ENCODE assay signal across 8 cellular contexts in the genomic region with DNA sequence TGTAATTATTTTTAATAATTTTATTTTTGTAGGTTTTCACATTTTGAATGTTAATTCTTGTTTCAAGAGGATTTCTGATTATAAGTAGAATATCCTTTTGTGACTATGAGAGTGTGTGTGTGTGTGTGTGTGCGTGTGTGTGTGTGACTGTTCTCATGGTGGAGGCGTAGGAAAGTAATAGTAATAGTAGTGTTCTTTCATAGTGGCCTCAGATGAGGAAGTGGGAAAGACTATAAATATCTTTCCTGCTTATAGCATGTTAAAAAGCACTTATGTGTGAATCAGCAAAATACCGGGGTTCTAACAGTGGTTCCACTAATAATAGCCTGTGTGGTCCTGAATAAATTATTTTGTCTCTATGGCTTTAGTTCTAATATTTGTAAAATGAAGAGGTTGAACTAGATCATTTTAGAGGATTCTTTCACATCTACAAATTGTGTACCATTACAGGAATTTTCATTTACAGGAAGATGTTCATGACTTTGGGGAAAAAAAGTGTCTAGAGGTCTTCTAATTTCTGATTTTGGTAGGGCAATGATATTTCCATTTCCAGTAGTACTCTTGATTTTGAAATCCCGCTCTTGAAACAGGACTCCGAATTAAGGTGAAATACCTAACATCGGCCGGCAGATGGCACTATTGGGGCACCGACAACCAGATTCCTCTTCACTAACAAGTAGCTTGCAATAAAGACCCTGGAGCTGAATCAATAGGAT. TPM values are rescaled to one million over a fixed set of nuclear protein-coding genes. Genes with fewer than 3 reads are reported as not detected.
DNase-seq lines count a peak whose midpoint lies in the region; ATAC-seq, FAIRE-seq and TF ChIP-seq lines count a peak whose summit lies in the region.

No MANE protein-coding gene starts in this region.

- FAIRE-seq in HTR-8/SVneo (lab: Jason Lieb, UNC) = no peak

- peak; percentile 66 for DNase-seq in DND-41
- peak; percentile 41 for DNase-seq in HTR-8/SVneo (ENCODE audit: insufficient read length, low spot score)
- peak; percentile 30 to 45 for DNase-seq in SHP77 (lab: John Stamatoyannopoulos, UW)
- DNase-seq in activated effector memory CD4-positive, alpha-beta T cell treated with Interleukin-2 at 50 U/mL for 16 hours = peak; percentile 14
- DNase-seq in prostate gland (ENCODE audit: low spot score) = no peak
- DNase-seq in GOT3 (lab: John Stamatoyannopoulos, UW) = no peak

- H3K4me2 ChIP-seq in DND-41 (ENCODE audit: insufficient read depth, low read length) = no peak overlapping the region

- intact Hi-C loops in prostate gland (cut with DNase I) = loop anchor here (10.0 kb wide), 1 partner anchor 524 kb away; no protein-coding TSS in a partner anchor

- H3K36me3 ChIP-seq in DND-41 (ENCODE audit: insufficient read depth, low read length) (no peaks in the 10 kb centered on the region), gastroesophageal sphincter (no peaks in the 10 kb centered on the region), prostate gland (no peaks in the 10 kb centered on the region)

- H3K9ac ChIP-seq in DND-41 (ENCODE audit: low read depth, low read length) = no peak overlapping the region

- 7 to 9% methylated on average over 5 to 8 of the region's 8 CpGs for WGBS in gastroesophageal sphincter (ENCODE audit: low coverage in 1 of 2), 2 donors
- 9% methylated on average over 8 of the region's 8 CpGs for WGBS in prostate gland

- TF ChIP-seq CTCF in DND-41 (IDR thresholded peaks at IDR 0.05; ENCODE audit: borderline replicate concordance, extremely low read depth, low read length, poor library complexity, severe bottlenecking) = peak; percentile 81
- TF ChIP-seq CTCF in gastroesophageal sphincter (IDR thresholded peaks at IDR 0.05) = peak; percentile 56 to 81 (median 66)
- peak; percentile 11 to 84 (median 56) for TF ChIP-seq CTCF in prostate gland (IDR thresholded peaks at IDR 0.05)

- no peak overlapping the region for H2AFZ ChIP-seq in DND-41 (ENCODE audit: low read depth, low read length)

- H3K9me3 ChIP-seq in DND-41 (ENCODE audit: insufficient read depth, low read length, severe bottlenecking) = no peaks in the 10 kb centered on the region
- no peaks in the 10 kb centered on the region for H3K9me3 ChIP-seq in gastroesophageal sphincter
- H3K9me3 ChIP-seq in prostate gland = no peaks in the 10 kb centered on the region

- TF ChIP-seq POLR2A in gastroesophageal sphincter (IDR thresholded peaks at IDR 0.05) (no peak), prostate gland (IDR thresholded peaks at IDR 0.05) (no peak)

- H3K27me3 ChIP-seq in DND-41 (ENCODE audit: insufficient read depth, low read length, poor library complexity) = peaks cover 3% of the 10 kb centered on the region
- peaks cover 71% of the 10 kb centered on the region for H3K27me3 ChIP-seq in gastroesophageal sphincter
- peaks cover 4% of the 10 kb centered on the region for H3K27me3 ChIP-seq in prostate gland (replicated peaks; ENCODE audit: insufficient read depth)

- H3K4me1 ChIP-seq in DND-41 (ENCODE audit: insufficient read depth, low read length) (peaks cover 3% of the 10 kb centered on the region), gastroesophageal sphincter (peaks cover 0 to 17% (median 0%) of the 10 kb centered on the region in 3 donors), prostate gland (replicated peaks) (no peaks in the 10 kb centered on the region)

- no peaks in the 10 kb centered on the region for H3K79me2 ChIP-seq in DND-41 (ENCODE audit: insufficient read depth, low read length)

- TF ChIP-seq EP300 in gastroesophageal sphincter (IDR thresholded peaks at IDR 0.05) = no peak

- peak; percentile 62; the same call in 2 of the 3 replicates for ATAC-seq in DND-41 (ENCODE audit: insufficient read depth, low read depth)
- peak; percentile 84 for ATAC-seq in GM21515 (IDR thresholded peaks at IDR 0.05; ENCODE audit: unreplicated experiment)
- ATAC-seq in gastroesophageal sphincter = peak; percentile 52

- no peaks in the 10 kb centered on the region for H4K20me1 ChIP-seq in DND-41 (ENCODE audit: insufficient read depth, low read length)

- H3K4me3 ChIP-seq in DND-41 (ENCODE audit: low read depth in 1 of 2, low read length in 2 of 2) (no peak overlapping the region), gastroesophageal sphincter (no peak overlapping the region), prostate gland (no peak overlapping the region)

- H3K27ac ChIP-seq in DND-41 (ENCODE audit: low read length) = no peak overlapping the region
- no peak overlapping the region for H3K27ac ChIP-seq in gastroesophageal sphincter
- no peak overlapping the region for H3K27ac ChIP-seq in prostate gland

RNA-seq across cellular contexts. Expression of gene OR10G7, which starts 29.9 kb away (rescaled TPM):
- total RNA-seq in gastroesophageal sphincter = not detected
- total RNA-seq in prostate gland = not detected

RNA-seq across cellular contexts. Expression of gene VWA5A, which starts 44.2 kb away (rescaled TPM):
- total RNA-seq in gastroesophageal sphincter (10 to 100 TPM; 13.4 to 23.0 (median 18.6) TPM), prostate gland (10 to 100 TPM; 23.3 to 28.9 TPM)

RNA-seq across cellular contexts. Expression of gene OR10G8, which starts 44.5 kb away (rescaled TPM):
- total RNA-seq in gastroesophageal sphincter (not detected), prostate gland (under 1 TPM in 1 of 2 donors, not detected in 1; 0.57 TPM)

RNA-seq across cellular contexts. Expression of gene OR10G9, which starts 48.3 kb away (rescaled TPM):
- total RNA-seq in gastroesophageal sphincter (not detected), prostate gland (not detected)

RNA-seq across cellular contexts. Expression of gene OR10G4, which starts 58.3 kb away (rescaled TPM):
- total RNA-seq in gastroesophageal sphincter = not detected
- under 1 TPM in 1 of 2 donors, not detected in 1; 0.40 TPM for total RNA-seq in prostate gland

Comparison
In these comparisons a context has a peak if more than half of its experiments do, and no peak if none do; other contexts are left out.
1. DNase-seq: peak in DND-41 (single experiment), HTR-8/SVneo (single experiment), SHP77 (2 of 2) and activated effector memory CD4-positive, alpha-beta T cell treated with Interleukin-2 at 50 U/mL for 16 hours (single experiment); none in prostate gland (single experiment) and GOT3 (single experiment).
2. Peak in every context shown above with its lines, with median percentiles within 50 percentile points of each other: ATAC-seq and CTCF ChIP-seq.